ENCODE assay signal across 1 cellular context in genomic region chr18:74395630-74396251, GRCh38.
TF ChIP-seq lines count a peak whose summit lies in the region.

No MANE protein-coding gene starts in this region.

TF ChIP-seq in HepG2, 621 proteins besides CTCF, POLR2A, EP300 and RAD21 (continued from another document):
- TF ChIP-seq, protein P1, sequence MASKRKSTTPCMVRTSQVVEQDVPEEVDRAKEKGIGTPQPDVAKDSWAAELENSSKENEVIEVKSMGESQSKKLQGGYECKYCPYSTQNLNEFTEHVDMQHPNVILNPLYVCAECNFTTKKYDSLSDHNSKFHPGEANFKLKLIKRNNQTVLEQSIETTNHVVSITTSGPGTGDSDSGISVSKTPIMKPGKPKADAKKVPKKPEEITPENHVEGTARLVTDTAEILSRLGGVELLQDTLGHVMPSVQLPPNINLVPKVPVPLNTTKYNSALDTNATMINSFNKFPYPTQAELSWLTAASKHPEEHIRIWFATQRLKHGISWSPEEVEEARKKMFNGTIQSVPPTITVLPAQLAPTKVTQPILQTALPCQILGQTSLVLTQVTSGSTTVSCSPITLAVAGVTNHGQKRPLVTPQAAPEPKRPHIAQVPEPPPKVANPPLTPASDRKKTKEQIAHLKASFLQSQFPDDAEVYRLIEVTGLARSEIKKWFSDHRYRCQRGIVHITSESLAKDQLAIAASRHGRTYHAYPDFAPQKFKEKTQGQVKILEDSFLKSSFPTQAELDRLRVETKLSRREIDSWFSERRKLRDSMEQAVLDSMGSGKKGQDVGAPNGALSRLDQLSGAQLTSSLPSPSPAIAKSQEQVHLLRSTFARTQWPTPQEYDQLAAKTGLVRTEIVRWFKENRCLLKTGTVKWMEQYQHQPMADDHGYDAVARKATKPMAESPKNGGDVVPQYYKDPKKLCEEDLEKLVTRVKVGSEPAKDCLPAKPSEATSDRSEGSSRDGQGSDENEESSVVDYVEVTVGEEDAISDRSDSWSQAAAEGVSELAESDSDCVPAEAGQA (IDR thresholded peaks at IDR 0.05; ENCODE audit: low read depth) = no peak
- TF ChIP-seq, protein P1 (CRISPR knock-in tag; IDR thresholded peaks at IDR 0.05; ENCODE audit: borderline replicate concordance) = no peak
- TF ChIP-seq, protein P2, sequence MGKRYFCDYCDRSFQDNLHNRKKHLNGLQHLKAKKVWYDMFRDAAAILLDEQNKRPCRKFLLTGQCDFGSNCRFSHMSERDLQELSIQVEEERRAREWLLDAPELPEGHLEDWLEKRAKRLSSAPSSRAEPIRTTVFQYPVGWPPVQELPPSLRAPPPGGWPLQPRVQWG (CRISPR knock-in tag; IDR thresholded peaks at IDR 0.05; ENCODE audit: borderline replicate concordance, low read depth) = no peak
- no peak for TF ChIP-seq SNRNP70 (IDR thresholded peaks at IDR 0.05; ENCODE audit: low read depth, low read length)
- TF ChIP-seq ZNF138 (CRISPR knock-in tag; IDR thresholded peaks at IDR 0.05; ENCODE audit: low read depth) = no peak
- TF ChIP-seq ZFP36L1 (CRISPR knock-in tag; IDR thresholded peaks at IDR 0.05) = no peak
- TF ChIP-seq CERS6 (CRISPR knock-in tag; IDR thresholded peaks at IDR 0.05) = no peak
